1 cellular context compared by ENCODE assay signal in the genomic region with DNA sequence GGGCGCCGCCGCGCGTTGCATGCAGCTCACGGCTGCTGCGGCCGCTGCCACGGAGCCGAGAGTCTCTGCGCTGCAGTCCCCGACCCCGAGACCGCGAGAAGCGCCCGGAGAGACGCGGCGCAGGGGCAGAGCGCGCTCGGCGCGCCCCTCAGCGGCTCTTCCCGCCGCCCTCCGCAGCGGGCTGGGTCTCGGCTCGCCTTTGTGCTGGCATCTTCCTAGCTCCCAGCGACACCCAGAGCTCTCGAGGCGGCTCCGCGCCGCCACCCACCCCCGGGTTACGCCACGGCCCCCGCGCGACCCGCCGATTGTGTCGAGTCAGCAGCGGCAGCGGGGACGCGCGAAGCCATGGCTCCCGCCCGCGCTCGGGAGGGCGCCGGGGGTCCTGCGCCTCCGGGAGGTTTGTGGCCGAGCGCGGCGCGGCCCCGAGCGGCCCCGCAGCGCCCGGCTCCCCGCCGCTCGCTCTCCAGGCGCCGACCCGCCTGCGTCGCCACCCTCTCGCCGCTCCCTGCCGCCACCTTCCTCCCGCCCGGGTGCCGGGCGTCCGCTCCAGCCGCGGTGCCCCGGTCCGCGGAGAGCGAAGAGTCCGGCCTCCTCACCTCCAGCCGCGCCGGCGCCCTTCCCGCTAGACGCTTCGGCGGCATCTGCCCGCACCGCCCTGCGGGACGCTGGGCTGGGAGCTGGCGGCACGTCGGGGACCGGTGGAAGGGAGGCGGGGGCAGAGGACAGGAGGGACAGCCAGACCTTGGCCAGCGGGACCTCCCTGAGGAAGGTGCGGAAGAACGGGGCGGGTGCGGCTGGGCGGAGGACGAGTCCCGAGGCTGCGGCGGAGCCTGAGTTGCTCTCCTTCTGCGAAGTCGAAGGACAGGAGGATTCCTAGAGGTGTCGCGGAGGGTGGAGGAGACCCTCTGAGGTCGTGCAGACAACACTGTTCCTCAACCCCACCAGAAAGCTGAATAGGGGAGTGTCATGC.
TF ChIP-seq lines count a peak whose summit lies in the region.

Gene HECW2, minus strand, starts transcription at position 643 of the 970 bp plus-strand sequence.

TF ChIP-seq in WTC11, 78 proteins besides CTCF, POLR2A, EP300 and RAD21 (continued from another document and continues in another):
- TF ChIP-seq, protein P1, sequence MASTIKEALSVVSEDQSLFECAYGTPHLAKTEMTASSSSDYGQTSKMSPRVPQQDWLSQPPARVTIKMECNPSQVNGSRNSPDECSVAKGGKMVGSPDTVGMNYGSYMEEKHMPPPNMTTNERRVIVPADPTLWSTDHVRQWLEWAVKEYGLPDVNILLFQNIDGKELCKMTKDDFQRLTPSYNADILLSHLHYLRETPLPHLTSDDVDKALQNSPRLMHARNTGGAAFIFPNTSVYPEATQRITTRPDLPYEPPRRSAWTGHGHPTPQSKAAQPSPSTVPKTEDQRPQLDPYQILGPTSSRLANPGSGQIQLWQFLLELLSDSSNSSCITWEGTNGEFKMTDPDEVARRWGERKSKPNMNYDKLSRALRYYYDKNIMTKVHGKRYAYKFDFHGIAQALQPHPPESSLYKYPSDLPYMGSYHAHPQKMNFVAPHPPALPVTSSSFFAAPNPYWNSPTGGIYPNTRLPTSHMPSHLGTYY (CRISPR knock-in tag; IDR thresholded peaks at IDR 0.05), result no peak
- TF ChIP-seq ZNF138 (CRISPR knock-in tag; conservative IDR thresholded peaks at IDR 0.05) (no peak), ZNF232 (CRISPR knock-in tag; IDR thresholded peaks at IDR 0.05) (no peak), MYBL2 (CRISPR knock-in tag; IDR thresholded peaks at IDR 0.05) (no peak), TEAD4 (CRISPR knock-in tag; IDR thresholded peaks at IDR 0.05) (no peak), TCF7 (CRISPR knock-in tag; IDR thresholded peaks at IDR 0.05; ENCODE audit: low read depth) (no peak), SMAD4 (CRISPR knock-in tag; IDR thresholded peaks at IDR 0.05) (no peak), IRF2 (CRISPR knock-in tag; IDR thresholded peaks at IDR 0.05; ENCODE audit: borderline replicate concordance, low read depth) (no peak), FOXJ3 (CRISPR knock-in tag; IDR thresholded peaks at IDR 0.05; ENCODE audit: borderline replicate concordance) (no peak), CREB1 (CRISPR knock-in tag; IDR thresholded peaks at IDR 0.05) (no peak), ZNF281 (CRISPR knock-in tag; IDR thresholded peaks at IDR 0.05) (no peak), ZNF121 (CRISPR knock-in tag; IDR thresholded peaks at IDR 0.05) (0 out of 2 replicates have a peak, but pooled peaks have one; percentile 11), TP53 (CRISPR knock-in tag; IDR thresholded peaks at IDR 0.05) (0 out of 2 replicates have a peak, but pooled peaks have one; percentile 19), HMGXB4 (CRISPR knock-in tag; IDR thresholded peaks at IDR 0.05) (peak; percentile 93), SOX15 (CRISPR knock-in tag; IDR thresholded peaks at IDR 0.05) (no peak), ZNF423 (CRISPR knock-in tag; IDR thresholded peaks at IDR 0.05) (peak; percentile 85), NR1H2 (CRISPR knock-in tag; IDR thresholded peaks at IDR 0.05) (no peak), SP1 (CRISPR knock-in tag; conservative IDR thresholded peaks at IDR 0.05) (no peak), GABPB1 (CRISPR knock-in tag; IDR thresholded peaks at IDR 0.05) (no peak), CREM (CRISPR knock-in tag; IDR thresholded peaks at IDR 0.05) (0 out of 2 replicates have a peak, but pooled peaks have one; percentile 52), ZBTB43 (CRISPR knock-in tag; IDR thresholded peaks at IDR 0.05) (no peak), IRF1 (CRISPR knock-in tag; IDR thresholded peaks at IDR 0.05) (no peak), ETV6 (CRISPR knock-in tag; IDR thresholded peaks at IDR 0.05) (peak; percentile 25; the same call in 1 of the 2 replicates), FOXK1 (CRISPR knock-in tag; IDR thresholded peaks at IDR 0.05) (no peak), CBFB (CRISPR knock-in tag; IDR thresholded peaks at IDR 0.05; ENCODE audit: low read depth) (no peak)
- TF ChIP-seq, protein P2, sequence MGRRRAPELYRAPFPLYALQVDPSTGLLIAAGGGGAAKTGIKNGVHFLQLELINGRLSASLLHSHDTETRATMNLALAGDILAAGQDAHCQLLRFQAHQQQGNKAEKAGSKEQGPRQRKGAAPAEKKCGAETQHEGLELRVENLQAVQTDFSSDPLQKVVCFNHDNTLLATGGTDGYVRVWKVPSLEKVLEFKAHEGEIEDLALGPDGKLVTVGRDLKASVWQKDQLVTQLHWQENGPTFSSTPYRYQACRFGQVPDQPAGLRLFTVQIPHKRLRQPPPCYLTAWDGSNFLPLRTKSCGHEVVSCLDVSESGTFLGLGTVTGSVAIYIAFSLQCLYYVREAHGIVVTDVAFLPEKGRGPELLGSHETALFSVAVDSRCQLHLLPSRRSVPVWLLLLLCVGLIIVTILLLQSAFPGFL (CRISPR knock-in tag; IDR thresholded peaks at IDR 0.05; ENCODE audit: borderline replicate concordance), result no peak
- TF ChIP-seq, protein P3, sequence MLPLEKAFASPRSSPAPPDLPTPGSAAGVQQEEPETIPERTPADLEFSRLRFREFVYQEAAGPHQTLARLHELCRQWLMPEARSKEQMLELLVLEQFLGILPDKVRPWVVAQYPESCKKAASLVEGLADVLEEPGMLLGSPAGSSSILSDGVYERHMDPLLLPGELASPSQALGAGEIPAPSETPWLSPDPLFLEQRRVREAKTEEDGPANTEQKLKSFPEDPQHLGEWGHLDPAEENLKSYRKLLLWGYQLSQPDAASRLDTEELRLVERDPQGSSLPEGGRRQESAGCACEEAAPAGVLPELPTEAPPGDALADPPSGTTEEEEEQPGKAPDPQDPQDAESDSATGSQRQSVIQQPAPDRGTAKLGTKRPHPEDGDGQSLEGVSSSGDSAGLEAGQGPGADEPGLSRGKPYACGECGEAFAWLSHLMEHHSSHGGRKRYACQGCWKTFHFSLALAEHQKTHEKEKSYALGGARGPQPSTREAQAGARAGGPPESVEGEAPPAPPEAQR (CRISPR knock-in tag; IDR thresholded peaks at IDR 0.05), result no peak
- TF ChIP-seq, protein P4, sequence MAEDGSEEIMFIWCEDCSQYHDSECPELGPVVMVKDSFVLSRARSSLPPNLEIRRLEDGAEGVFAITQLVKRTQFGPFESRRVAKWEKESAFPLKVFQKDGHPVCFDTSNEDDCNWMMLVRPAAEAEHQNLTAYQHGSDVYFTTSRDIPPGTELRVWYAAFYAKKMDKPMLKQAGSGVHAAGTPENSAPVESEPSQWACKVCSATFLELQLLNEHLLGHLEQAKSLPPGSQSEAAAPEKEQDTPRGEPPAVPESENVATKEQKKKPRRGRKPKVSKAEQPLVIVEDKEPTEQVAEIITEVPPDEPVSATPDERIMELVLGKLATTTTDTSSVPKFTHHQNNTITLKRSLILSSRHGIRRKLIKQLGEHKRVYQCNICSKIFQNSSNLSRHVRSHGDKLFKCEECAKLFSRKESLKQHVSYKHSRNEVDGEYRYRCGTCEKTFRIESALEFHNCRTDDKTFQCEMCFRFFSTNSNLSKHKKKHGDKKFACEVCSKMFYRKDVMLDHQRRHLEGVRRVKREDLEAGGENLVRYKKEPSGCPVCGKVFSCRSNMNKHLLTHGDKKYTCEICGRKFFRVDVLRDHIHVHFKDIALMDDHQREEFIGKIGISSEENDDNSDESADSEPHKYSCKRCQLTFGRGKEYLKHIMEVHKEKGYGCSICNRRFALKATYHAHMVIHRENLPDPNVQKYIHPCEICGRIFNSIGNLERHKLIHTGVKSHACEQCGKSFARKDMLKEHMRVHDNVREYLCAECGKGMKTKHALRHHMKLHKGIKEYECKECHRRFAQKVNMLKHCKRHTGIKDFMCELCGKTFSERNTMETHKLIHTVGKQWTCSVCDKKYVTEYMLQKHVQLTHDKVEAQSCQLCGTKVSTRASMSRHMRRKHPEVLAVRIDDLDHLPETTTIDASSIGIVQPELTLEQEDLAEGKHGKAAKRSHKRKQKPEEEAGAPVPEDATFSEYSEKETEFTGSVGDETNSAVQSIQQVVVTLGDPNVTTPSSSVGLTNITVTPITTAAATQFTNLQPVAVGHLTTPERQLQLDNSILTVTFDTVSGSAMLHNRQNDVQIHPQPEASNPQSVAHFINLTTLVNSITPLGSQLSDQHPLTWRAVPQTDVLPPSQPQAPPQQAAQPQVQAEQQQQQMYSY (CRISPR knock-in tag; IDR thresholded peaks at IDR 0.05), result 0 out of 2 replicates have a peak, but pooled peaks have one; percentile 36
- TF ChIP-seq, protein P5, sequence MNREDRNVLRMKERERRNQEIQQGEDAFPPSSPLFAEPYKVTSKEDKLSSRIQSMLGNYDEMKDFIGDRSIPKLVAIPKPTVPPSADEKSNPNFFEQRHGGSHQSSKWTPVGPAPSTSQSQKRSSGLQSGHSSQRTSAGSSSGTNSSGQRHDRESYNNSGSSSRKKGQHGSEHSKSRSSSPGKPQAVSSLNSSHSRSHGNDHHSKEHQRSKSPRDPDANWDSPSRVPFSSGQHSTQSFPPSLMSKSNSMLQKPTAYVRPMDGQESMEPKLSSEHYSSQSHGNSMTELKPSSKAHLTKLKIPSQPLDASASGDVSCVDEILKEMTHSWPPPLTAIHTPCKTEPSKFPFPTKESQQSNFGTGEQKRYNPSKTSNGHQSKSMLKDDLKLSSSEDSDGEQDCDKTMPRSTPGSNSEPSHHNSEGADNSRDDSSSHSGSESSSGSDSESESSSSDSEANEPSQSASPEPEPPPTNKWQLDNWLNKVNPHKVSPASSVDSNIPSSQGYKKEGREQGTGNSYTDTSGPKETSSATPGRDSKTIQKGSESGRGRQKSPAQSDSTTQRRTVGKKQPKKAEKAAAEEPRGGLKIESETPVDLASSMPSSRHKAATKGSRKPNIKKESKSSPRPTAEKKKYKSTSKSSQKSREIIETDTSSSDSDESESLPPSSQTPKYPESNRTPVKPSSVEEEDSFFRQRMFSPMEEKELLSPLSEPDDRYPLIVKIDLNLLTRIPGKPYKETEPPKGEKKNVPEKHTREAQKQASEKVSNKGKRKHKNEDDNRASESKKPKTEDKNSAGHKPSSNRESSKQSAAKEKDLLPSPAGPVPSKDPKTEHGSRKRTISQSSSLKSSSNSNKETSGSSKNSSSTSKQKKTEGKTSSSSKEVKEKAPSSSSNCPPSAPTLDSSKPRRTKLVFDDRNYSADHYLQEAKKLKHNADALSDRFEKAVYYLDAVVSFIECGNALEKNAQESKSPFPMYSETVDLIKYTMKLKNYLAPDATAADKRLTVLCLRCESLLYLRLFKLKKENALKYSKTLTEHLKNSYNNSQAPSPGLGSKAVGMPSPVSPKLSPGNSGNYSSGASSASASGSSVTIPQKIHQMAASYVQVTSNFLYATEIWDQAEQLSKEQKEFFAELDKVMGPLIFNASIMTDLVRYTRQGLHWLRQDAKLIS (CRISPR knock-in tag; IDR thresholded peaks at IDR 0.05; ENCODE audit: borderline replicate concordance), result no peak
- TF ChIP-seq, protein P6, sequence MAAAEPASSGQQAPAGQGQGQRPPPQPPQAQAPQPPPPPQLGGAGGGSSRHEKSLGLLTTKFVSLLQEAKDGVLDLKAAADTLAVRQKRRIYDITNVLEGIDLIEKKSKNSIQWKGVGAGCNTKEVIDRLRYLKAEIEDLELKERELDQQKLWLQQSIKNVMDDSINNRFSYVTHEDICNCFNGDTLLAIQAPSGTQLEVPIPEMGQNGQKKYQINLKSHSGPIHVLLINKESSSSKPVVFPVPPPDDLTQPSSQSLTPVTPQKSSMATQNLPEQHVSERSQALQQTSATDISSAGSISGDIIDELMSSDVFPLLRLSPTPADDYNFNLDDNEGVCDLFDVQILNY (CRISPR knock-in tag; IDR thresholded peaks at IDR 0.05), result no peak
